10 cellular contexts compared by ENCODE assay signal in genomic region chr11:9260182-9261146, GRCh38. TPM values are rescaled to one million over a fixed set of nuclear protein-coding genes. Genes with fewer than 3 reads are reported as not detected.
DNase-seq lines count a peak whose midpoint lies in the region; ATAC-seq and TF ChIP-seq lines count a peak whose summit lies in the region.
"Had no signal": no experiment of that assay in that cellular context is flagged by ENCODE, and none has a peak within 500 bp of the region (broad histone marks: within the 10 kb centered on the region; RNA-seq: fewer than 3 reads in every experiment).

No MANE protein-coding gene starts in this region.

- H3K27me3 ChIP-seq in endodermal cell (ENCODE audit: control insufficient read depth, insufficient read depth, low read length, poor library complexity, severe bottlenecking) (no peaks in the 10 kb centered on the region), stomach (no peaks in the 10 kb centered on the region)

- ATAC-seq in activated naive CD8-positive, alpha-beta T cell treated with anti-CD3 and anti-CD28 coated beads, Interleukin-2, amount 10 ng/mL, durations not matched to agents 7 days and 5 days (ENCODE audit: low read depth), result peak; percentile 23
- no peak for ATAC-seq in activated naive CD8-positive, alpha-beta T cell treated with anti-CD3 and anti-CD28 coated beads, Interleukin-2, amount 50 U/mL, for 24 hours
- ATAC-seq in GM19452 (IDR thresholded peaks at IDR 0.05; ENCODE audit: unreplicated experiment), result no peak

- no peak for TF ChIP-seq EP300 in stomach (IDR thresholded peaks at IDR 0.05)

- H3K36me3 ChIP-seq in endodermal cell (ENCODE audit: control insufficient read depth, insufficient read depth, low read length) (peaks cover 10% of the 10 kb centered on the region), stomach (peaks cover 0 to 6% (median 4%) of the 10 kb centered on the region in 4 donors)

- H3K9ac ChIP-seq in endodermal cell (ENCODE audit: extremely low read depth, low read length, poor library complexity, severe bottlenecking), result no peak overlapping the region

- POLR2A ChIA-PET in activated naive CD8-positive, alpha-beta T cell treated with anti-CD3 and anti-CD28 coated beads, Interleukin-2, amount 10 ng/mL, durations not matched to agents 7 days and 5 days (lab: Charles Lee), result interaction anchor here (0.6 to 1.6 kb wide), 5 partner anchors 10 to 53 kb away, joined by 3 to 7 read pairs (median 4); no protein-coding TSS in a partner anchor

- H3K27ac ChIP-seq in endodermal cell (ENCODE audit: low read depth, low read length) (no peak overlapping the region), stomach (no peak overlapping the region)

- peak overlapping the region; percentile 40 for H3K27ac Mint-ChIP-seq in activated naive CD8-positive, alpha-beta T cell treated with anti-CD3 and anti-CD28 coated beads, Interleukin-2, amount 10 ng/mL, durations not matched to agents 7 days and 5 days
- H3K27ac Mint-ChIP-seq in activated naive CD8-positive, alpha-beta T cell treated with anti-CD3 and anti-CD28 coated beads, Interleukin-2, amount 50 U/mL, for 24 hours, result no peak overlapping the region
- H3K27ac Mint-ChIP-seq in endodermal cell, result no peak overlapping the region

- H3K9me3 Mint-ChIP-seq in activated naive CD8-positive, alpha-beta T cell treated with anti-CD3 and anti-CD28 coated beads, Interleukin-2, amount 10 ng/mL, durations not matched to agents 7 days and 5 days, result peaks cover 2% of the 10 kb centered on the region
- peaks cover 5% of the 10 kb centered on the region for H3K9me3 Mint-ChIP-seq in activated naive CD8-positive, alpha-beta T cell treated with anti-CD3 and anti-CD28 coated beads, Interleukin-2, amount 50 U/mL, for 24 hours
- H3K9me3 Mint-ChIP-seq in endodermal cell, result peaks cover 5% of the 10 kb centered on the region

- peaks cover 4% of the 10 kb centered on the region for H3K9me3 ChIP-seq in endodermal cell (ENCODE audit: control insufficient read depth, low read length)
- H3K9me3 ChIP-seq in stomach, result no peaks in the 10 kb centered on the region

- peak overlapping the region; percentile 68 for H3K4me3 Mint-ChIP-seq in activated naive CD8-positive, alpha-beta T cell treated with anti-CD3 and anti-CD28 coated beads, Interleukin-2, amount 10 ng/mL, durations not matched to agents 7 days and 5 days
- H3K4me3 Mint-ChIP-seq in activated naive CD8-positive, alpha-beta T cell treated with anti-CD3 and anti-CD28 coated beads, Interleukin-2, amount 50 U/mL, for 24 hours, result no peak overlapping the region
- no peak overlapping the region for H3K4me3 Mint-ChIP-seq in endodermal cell

- 90 to 91% methylated on average over 4 to 5 of the region's 5 CpGs for WGBS in endodermal cell (ENCODE audit: insufficient coverage in 1 of 2, insufficient read length in 1 of 2), 2 experiments
- 53 to 72% (median 69%) methylated on average over 5 of the region's 5 CpGs for WGBS in stomach, 5 donors

- no peak overlapping the region for H3K4me3 ChIP-seq in NB4 (ENCODE audit: low read depth, low read length)
- H3K4me3 ChIP-seq in endodermal cell (ENCODE audit: low read length), result no peak overlapping the region
- H3K4me3 ChIP-seq in stomach, result no peak overlapping the region

- TF ChIP-seq CTCF in NB4 (IDR thresholded peaks at IDR 0.05; ENCODE audit: low read depth, low read length) (peak; percentile 7), endodermal cell (conservative IDR thresholded peaks at IDR 0.05) (peak; percentile 68), stomach (IDR thresholded peaks at IDR 0.05) (no peak)

- H3K36me3 Mint-ChIP-seq in activated naive CD8-positive, alpha-beta T cell treated with anti-CD3 and anti-CD28 coated beads, Interleukin-2, amount 10 ng/mL, durations not matched to agents 7 days and 5 days, result peaks cover 10% of the 10 kb centered on the region
- peaks cover 12% of the 10 kb centered on the region for H3K36me3 Mint-ChIP-seq in activated naive CD8-positive, alpha-beta T cell treated with anti-CD3 and anti-CD28 coated beads, Interleukin-2, amount 50 U/mL, for 24 hours (ENCODE audit: low read depth)
- H3K36me3 Mint-ChIP-seq in endodermal cell (ENCODE audit: low read depth), result peaks cover 13% of the 10 kb centered on the region

- intact Hi-C loops in stomach (cut with DNase I; ENCODE audit: low total_unique reads), result no loop called here

- peaks cover 36% of the 10 kb centered on the region for H3K4me1 Mint-ChIP-seq in activated naive CD8-positive, alpha-beta T cell treated with anti-CD3 and anti-CD28 coated beads, Interleukin-2, amount 10 ng/mL, durations not matched to agents 7 days and 5 days
- H3K4me1 Mint-ChIP-seq in activated naive CD8-positive, alpha-beta T cell treated with anti-CD3 and anti-CD28 coated beads, Interleukin-2, amount 50 U/mL, for 24 hours, result peaks cover 53% of the 10 kb centered on the region
- H3K4me1 Mint-ChIP-seq in endodermal cell, result peaks cover 29% of the 10 kb centered on the region

- no peak for TF ChIP-seq POLR2A in NB4 (IDR thresholded peaks at IDR 0.05; ENCODE audit: extremely low read depth, insufficient read length)
- no peak for TF ChIP-seq POLR2A in stomach (IDR thresholded peaks at IDR 0.05)

- H3K27me3 Mint-ChIP-seq in activated naive CD8-positive, alpha-beta T cell treated with anti-CD3 and anti-CD28 coated beads, Interleukin-2, amount 10 ng/mL, durations not matched to agents 7 days and 5 days, result no peaks in the 10 kb centered on the region
- peaks cover 2% of the 10 kb centered on the region for H3K27me3 Mint-ChIP-seq in activated naive CD8-positive, alpha-beta T cell treated with anti-CD3 and anti-CD28 coated beads, Interleukin-2, amount 50 U/mL, for 24 hours
- H3K27me3 Mint-ChIP-seq in endodermal cell (ENCODE audit: insufficient read depth), result no peaks in the 10 kb centered on the region

- H3K4me1 ChIP-seq in endodermal cell (ENCODE audit: control insufficient read depth, insufficient read depth, low read length), result no peaks in the 10 kb centered on the region
- H3K4me1 ChIP-seq in stomach, result peaks cover 5 to 49% (median 25%) of the 10 kb centered on the region in 4 donors

- peak; percentile 36 for DNase-seq in activated naive CD8-positive, alpha-beta T cell treated with anti-CD3 and anti-CD28 coated beads, Interleukin-2, amount 10 ng/mL, durations not matched to agents 7 days and 5 days
- DNase-seq in activated naive CD8-positive, alpha-beta T cell treated with anti-CD3 and anti-CD28 coated beads, Interleukin-2, amount 50 U/mL, for 24 hours, result no peak
- DNase-seq in NB4 (ENCODE audit: low read depth) (no peak), endodermal cell (no peak), stomach (peak; percentile 17), NCI-H1092 (lab: John Stamatoyannopoulos, UW) (no peak), AG20443 (ENCODE audit: low spot score) (no peak)
- DNase-seq: activated gamma-delta T cell treated with Interleukin-2 at 50 U/mL for 16 hours, NCI-H187 treated with DMSO at 0.1 percent for 48 hours had no signal

RNA-seq across cellular contexts. Expression of gene DENND5A, which starts 4.7 kb away (rescaled TPM):
- 10 to 100 TPM; 74.3 to 75.2 TPM for total RNA-seq in activated naive CD8-positive, alpha-beta T cell treated with anti-CD3 and anti-CD28 coated beads, Interleukin-2, amount 10 ng/mL, durations not matched to agents 7 days and 5 days
- 100 to 1,000 TPM; 119 to 171 TPM for total RNA-seq in endodermal cell
- polyA plus RNA-seq in endodermal cell (2013, experiment 1 of 2), result 97.0 TPM
- polyA plus RNA-seq in endodermal cell (2013, experiment 2 of 2), result 94.8 TPM
- 100 to 1,000 TPM in 3 of 5 donors, 10 to 100 TPM in 2; 14.8 to 152 (median 100) TPM for total RNA-seq in stomach
- polyA plus RNA-seq in stomach, result 10 to 100 TPM; 18.5 to 29.4 (median 20.6) TPM

RNA-seq across cellular contexts. Expression of gene TMEM41B, which starts 53.9 kb away (rescaled TPM):
- 10 to 100 TPM; 40.5 to 42.3 TPM for total RNA-seq in activated naive CD8-positive, alpha-beta T cell treated with anti-CD3 and anti-CD28 coated beads, Interleukin-2, amount 10 ng/mL, durations not matched to agents 7 days and 5 days
- total RNA-seq in endodermal cell, result 10 to 100 TPM; 67.8 to 68.0 TPM
- polyA plus RNA-seq in endodermal cell (2013, experiment 1 of 2), result 47.2 TPM
- polyA plus RNA-seq in endodermal cell (2013, experiment 2 of 2), result 40.9 TPM
- 10 to 100 TPM in 3 of 5 donors, 1 to 10 TPM in 2; 4.5 to 80.4 (median 42.0) TPM for total RNA-seq in stomach
- polyA plus RNA-seq in stomach, result 10 to 100 TPM in 2 of 3 donors, 1 to 10 TPM in 1; 4.1 to 12.9 (median 10.9) TPM

Comparison
In these comparisons a context has a peak if more than half of its experiments do, and no peak if none do; other contexts are left out.
1. DNase-seq: peak in activated naive CD8-positive, alpha-beta T cell treated with anti-CD3 and anti-CD28 coated beads, Interleukin-2, amount 10 ng/mL, durations not matched to agents 7 days and 5 days (single experiment) and stomach (single experiment); none in activated naive CD8-positive, alpha-beta T cell treated with anti-CD3 and anti-CD28 coated beads, Interleukin-2, amount 50 U/mL, for 24 hours (single experiment), NB4 (single experiment), endodermal cell (single experiment), NCI-H1092 (single experiment) and AG20443 (single experiment).
2. CTCF ChIP-seq: peak in NB4 (single experiment) and endodermal cell (single experiment); none in stomach (0 of 7).